26 cellular contexts compared by ENCODE assay signal in the genomic region with DNA sequence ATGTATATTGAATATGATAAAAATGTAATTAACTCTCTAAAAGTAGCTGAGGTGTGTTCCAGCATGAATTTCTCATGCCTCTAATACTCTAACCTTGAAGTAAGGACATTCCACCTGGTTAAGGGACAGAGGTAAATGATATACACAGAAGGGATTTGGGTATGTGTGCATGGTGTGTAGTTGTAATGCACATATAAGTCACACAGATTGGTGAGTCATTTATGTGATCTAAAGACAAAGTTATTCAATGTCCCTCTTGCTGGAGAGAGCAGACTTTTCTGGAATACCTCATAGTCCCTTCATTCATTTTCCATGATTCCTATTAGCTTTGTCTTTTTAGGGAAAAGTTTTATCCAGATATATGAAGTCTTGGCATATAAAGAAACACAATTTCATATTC.
"Had no signal": no experiment of that assay in that cellular context is flagged by ENCODE, and none has a peak within 500 bp of the region (broad histone marks: within the 10 kb centered on the region; RNA-seq: fewer than 3 reads in every experiment).

No MANE protein-coding gene starts in this region.

- H3K27ac ChIP-seq: coronary artery, esophagus squamous epithelium, neutrophil, pancreas, right atrium auricular region, stomach, tibial artery had no signal

- H3K27me3 ChIP-seq: esophagus squamous epithelium, neutrophil, pancreas, right atrium auricular region, tibial artery had no signal

- H3K4me3 ChIP-seq: coronary artery, esophagus squamous epithelium, mucosa of descending colon, pancreas, right atrium auricular region, smooth muscle cell, stomach, tibial artery had no signal

- H3K36me3 ChIP-seq: esophagus squamous epithelium, neutrophil, pancreas, right atrium auricular region, stomach, tibial artery had no signal

- H3K9me3 ChIP-seq: esophagus squamous epithelium, mucosa of descending colon, neutrophil, pancreas, right atrium auricular region, stomach, tibial artery had no signal

- FAIRE-seq: endothelial cell of umbilical vein, frontal cortex, keratinocyte, pancreas had no signal

- ATAC-seq: left lobe of liver; mucosa of descending colon; natural killer cell treated with Interleukin-12 subunit alpha and Interleukin-12 subunit beta and Interleukin-15 and Interleukin-18, amount 100 ng/mL, for 72 hours; pancreas; sciatic nerve; stimulated activated effector memory CD8-positive, alpha-beta T cell treated with anti-CD3 and anti-CD28 coated beads, Interleukin-12 subunit alpha, Interleukin-12 subunit beta, amount 100 ng/mL, for 72 hours had no signal

- DNase-seq: dermis blood vessel endothelial cell; effector memory CD4-positive, alpha-beta T cell; erythroblast; esophagus squamous epithelium; hypothalamus; mesenchymal stem cell; mucosa of descending colon; naive B cell; pancreas; stimulated activated CD4-positive, alpha-beta T cell treated with anti-CD3 and anti-CD28 coated beads, Interleukin-12 subunit alpha, Interleukin-12 subunit beta, amount 100 ng/mL, for 4 hours; stimulated activated CD4-positive, alpha-beta T cell treated with anti-CD3 and anti-CD28 coated beads, Interleukin-2, amount 100 ng/mL, for 24 hours; stimulated activated CD4-positive, alpha-beta T cell treated with anti-CD3 and anti-CD28 coated beads, Interleukin-4, amount 100 ng/mL, for 24 hours; stimulated activated naive CD4-positive, alpha-beta T cell treated with Interleukin-2 at 50 U/mL for 16 hours; stomach; tibial artery had no signal

- H3K4me1 ChIP-seq: esophagus squamous epithelium, pancreas, right atrium auricular region, stomach, tibial artery had no signal
